In genomic region chr6:164507197-164507957, GRCh38 we compare ENCODE assay signal across 15 cellular contexts.
A peak's percentile ranks its signal among the peaks of the same experiment; 100 is the strongest.
DNase-seq lines count a peak whose midpoint lies in the region; ATAC-seq and FAIRE-seq lines count a peak whose summit lies in the region.
"Had no signal": no experiment of that assay in that cellular context is flagged by ENCODE, and none has a peak within 500 bp of the region (broad histone marks: within the 10 kb centered on the region; RNA-seq: fewer than 3 reads in every experiment).

No MANE protein-coding gene starts in this region.

- ATAC-seq in GM21360 (IDR thresholded peaks at IDR 0.05; ENCODE audit: unreplicated experiment) = peak; percentile 90
- ATAC-seq in HG03159 (IDR thresholded peaks at IDR 0.05; ENCODE audit: unreplicated experiment) = peak; percentile 83
- no peak for ATAC-seq in HG03354 (IDR thresholded peaks at IDR 0.05; ENCODE audit: poor library complexity, severe bottlenecking, unreplicated experiment)
- ATAC-seq in left ventricle myocardium superior = no peak

- DNase-seq in A172 (ENCODE audit: low spot score) = peak; percentile 22
- DNase-seq in RPMI7951 (ENCODE audit: low read depth) = peak; percentile 15
- no peak for DNase-seq in NCI-H1930 (lab: John Stamatoyannopoulos, UW)
- DNase-seq in left ventricle myocardium superior = no peak
- DNase-seq in urothelium cell line (ENCODE audit: low spot score) = no peak
- DNase-seq: anterior cingulate cortex, DMS79, NCI-H510A, occipital lobe, T-helper 1 cell, trophoblast cell had no signal

- intact Hi-C loops in left ventricle myocardium superior (cut with micrococcal nuclease) = no loop called here

- no peak for FAIRE-seq in urothelium cell line (lab: Jason Lieb, UNC)
- FAIRE-seq: endometrium had no signal

Comparison
In these comparisons a context has a peak if more than half of its experiments do, and no peak if none do; other contexts are left out.
1. DNase-seq: peak in A172 (single experiment) and RPMI7951 (single experiment); none in NCI-H1930 (0 of 2), left ventricle myocardium superior (single experiment) and urothelium cell line (single experiment).
2. ATAC-seq: peak in GM21360 (single experiment) and HG03159 (single experiment); none in HG03354 (single experiment) and left ventricle myocardium superior (single experiment).